ENCODE assay signal across 17 cellular contexts in the genomic region with DNA sequence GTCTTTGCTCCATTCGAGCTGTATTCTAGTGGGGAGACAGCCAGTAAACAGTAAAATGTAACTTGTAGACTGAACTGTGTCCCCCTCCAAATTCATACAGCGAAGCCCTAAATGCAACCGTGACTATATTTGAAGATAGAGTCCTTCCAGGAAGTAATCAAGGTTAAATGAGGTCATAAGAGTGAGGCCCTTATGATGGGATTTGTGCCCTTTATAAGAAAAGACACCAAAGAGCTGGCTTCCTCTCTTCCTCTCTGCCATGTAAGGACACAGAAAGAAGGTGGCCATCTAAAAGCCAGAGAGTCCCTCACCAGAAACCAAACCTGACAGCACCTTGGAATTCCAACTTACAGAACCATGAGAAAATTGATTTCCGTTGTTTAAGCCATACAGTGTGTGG. TPM values are rescaled to one million over a fixed set of nuclear protein-coding genes. Genes with fewer than 3 reads are reported as not detected.
DNase-seq lines count a peak whose midpoint lies in the region; ATAC-seq and TF ChIP-seq lines count a peak whose summit lies in the region.
"Had no signal": no experiment of that assay in that cellular context is flagged by ENCODE, and none has a peak within 500 bp of the region (broad histone marks: within the 10 kb centered on the region; RNA-seq: fewer than 3 reads in every experiment).

No MANE protein-coding gene starts in this region.

- H2AK5ac ChIP-seq in neuronal stem cell (ENCODE audit: low read depth, low read length) = no peak overlapping the region
- no peak overlapping the region for H2AK5ac ChIP-seq in mesendoderm (ENCODE audit: low read length)

- no peaks in the 10 kb centered on the region for H3K27me3 Mint-ChIP-seq in WTC11 (ENCODE audit: low read depth)
- H3K27me3 Mint-ChIP-seq in activated naive CD4-positive, alpha-beta T cell treated with anti-CD3 and anti-CD28 coated beads for 36 hours (ENCODE audit: low read depth) = no peaks in the 10 kb centered on the region
- H3K27me3 Mint-ChIP-seq: CD4-positive, alpha-beta memory T cell had no signal

- H3K23ac ChIP-seq in neuronal stem cell (ENCODE audit: low read depth, low read length, poor library complexity) (no peak overlapping the region), mesendoderm (ENCODE audit: low read length) (no peak overlapping the region)

- no peaks in the 10 kb centered on the region for H3K9me3 ChIP-seq in neuronal stem cell (replicated peaks in 1 of 2; ENCODE audit: control insufficient read depth in 2 of 2, insufficient read depth in 1 of 2, low read depth in 1 of 2, low read length in 2 of 2)
- H3K9me3 ChIP-seq: A549, BE2C had no signal

- no peak overlapping the region for H3K4me2 ChIP-seq in neuronal stem cell (ENCODE audit: insufficient read depth, low read length, poor library complexity, severe bottlenecking)
- no peak overlapping the region for H3K4me2 ChIP-seq in mesendoderm (ENCODE audit: low read length)
- H3K4me2 ChIP-seq: A549 had no signal

- H3K27me3 ChIP-seq in layer of hippocampus (ENCODE audit: control insufficient read depth, insufficient read depth, low read length) (no peaks in the 10 kb centered on the region), neuronal stem cell (ENCODE audit: control insufficient read depth in 3 of 3, insufficient read depth in 3 of 3, low read depth in 1 of 3, low read length in 3 of 3) (no peaks in the 10 kb centered on the region), mesendoderm (ENCODE audit: insufficient read depth, low read length, poor library complexity) (no peaks in the 10 kb centered on the region)
- H3K27me3 ChIP-seq: BE2C had no signal

- H4K91ac ChIP-seq in neuronal stem cell (ENCODE audit: low read depth, low read length, poor library complexity) = no peak overlapping the region

- ATAC-seq in WTC11 = no peak
- ATAC-seq: A549, GM12878, HCT116 had no signal

- DNase-seq in WTC11 (ENCODE audit: low spot score) = no peak
- no peak for DNase-seq in neuronal stem cell (ENCODE audit: low spot score)
- no peak for DNase-seq in NCI-H526 treated with DMSO at 0.1 percent for 48 hours (lab: John Stamatoyannopoulos, UW)
- no peak for DNase-seq in NCI-H1417 (lab: John Stamatoyannopoulos, UW)
- no peak for DNase-seq in mesendoderm
- no peak for DNase-seq in activated naive CD4-positive, alpha-beta T cell treated with anti-CD3 and anti-CD28 coated beads for 36 hours
- DNase-seq: BE2C; CD4-positive, alpha-beta memory T cell; DMS79; GM23248 had no signal

- H3K27ac ChIP-seq in angular gyrus (ENCODE audit: low read depth, low read length) (peak overlapping the region; percentile 42), layer of hippocampus (ENCODE audit: low read depth, low read length) (peak overlapping the region; percentile 67), neuronal stem cell (replicated peaks; ENCODE audit: low read length) (peak overlapping the region; percentile 37), mesendoderm (ENCODE audit: low read depth, low read length) (no peak overlapping the region)
- H3K27ac ChIP-seq: A549, C4-2B, GM23248 had no signal

- H3K36me3 Mint-ChIP-seq in WTC11 = no peaks in the 10 kb centered on the region
- peaks cover 5% of the 10 kb centered on the region for H3K36me3 Mint-ChIP-seq in activated naive CD4-positive, alpha-beta T cell treated with anti-CD3 and anti-CD28 coated beads for 36 hours (ENCODE audit: low read depth)

- H3K4ac ChIP-seq in neuronal stem cell (ENCODE audit: low read length) = no peak overlapping the region
- H3K4ac ChIP-seq in mesendoderm (ENCODE audit: low read depth, low read length) = no peak overlapping the region

- CTCF ChIA-PET in WTC11 (lab: Charles Lee) = no interaction called here
- CTCF ChIA-PET in activated naive CD4-positive, alpha-beta T cell treated with anti-CD3 and anti-CD28 coated beads for 36 hours (lab: Charles Lee) = no interaction called here

- H2BK12ac ChIP-seq in neuronal stem cell (ENCODE audit: low read length) = no peak overlapping the region

- H3K79me1 ChIP-seq in neuronal stem cell (ENCODE audit: low read depth, low read length) (no peaks in the 10 kb centered on the region), mesendoderm (ENCODE audit: low read length) (no peaks in the 10 kb centered on the region)

- H4K5ac ChIP-seq in mesendoderm (ENCODE audit: low read length) = no peak overlapping the region

- no peak overlapping the region for H2BK120ac ChIP-seq in neuronal stem cell (ENCODE audit: low read depth, low read length)
- no peak overlapping the region for H2BK120ac ChIP-seq in mesendoderm (ENCODE audit: low read depth, low read length)

- H3K36me3 ChIP-seq in neuronal stem cell (replicated peaks in 1 of 2; ENCODE audit: control insufficient read depth in 2 of 2, insufficient read depth in 2 of 2, low read length in 2 of 2) (no peaks in the 10 kb centered on the region), mesendoderm (ENCODE audit: control insufficient read depth, insufficient read depth, low read length) (no peaks in the 10 kb centered on the region)
- H3K36me3 ChIP-seq: BE2C had no signal

- WGBS in neuronal stem cell (ENCODE audit: extremely low coverage in 2 of 2, insufficient read length in 2 of 2, insufficient replicate concordance in 1 of 2), 2 donors = no CpG with 5 or more reads among the region's 4 CpGs
- WGBS in mesendoderm (ENCODE audit: extremely low coverage, insufficient coverage, low lambda C conversion rate) = no CpG with 5 or more reads among the region's 4 CpGs

- no peak overlapping the region for H2AFZ ChIP-seq in neuronal stem cell (ENCODE audit: low read length)
- H2AFZ ChIP-seq: GM23248 had no signal

- no peak overlapping the region for H3K4me3 Mint-ChIP-seq in WTC11
- no peak overlapping the region for H3K4me3 Mint-ChIP-seq in activated naive CD4-positive, alpha-beta T cell treated with anti-CD3 and anti-CD28 coated beads for 36 hours
- H3K4me3 Mint-ChIP-seq: CD4-positive, alpha-beta memory T cell had no signal

- no peaks in the 10 kb centered on the region for H3K9me3 Mint-ChIP-seq in WTC11
- peaks cover 4% of the 10 kb centered on the region for H3K9me3 Mint-ChIP-seq in activated naive CD4-positive, alpha-beta T cell treated with anti-CD3 and anti-CD28 coated beads for 36 hours

- POLR2A ChIA-PET in WTC11 (lab: Charles Lee) = no interaction called here

- H4K8ac ChIP-seq in neuronal stem cell (ENCODE audit: low read depth, low read length) (no peak overlapping the region), mesendoderm (ENCODE audit: low read depth, low read length) (no peak overlapping the region)

- H3K4me3 ChIP-seq in neuronal stem cell (ENCODE audit: low read length in 2 of 2) (no peak overlapping the region), mesendoderm (ENCODE audit: low read length) (no peak overlapping the region)
- H3K4me3 ChIP-seq: A549, GM12878, GM23248 had no signal

- no peaks in the 10 kb centered on the region for H3K79me2 ChIP-seq in mesendoderm (ENCODE audit: control insufficient read depth, insufficient read depth, low read length)

- no peak overlapping the region for H3K14ac ChIP-seq in neuronal stem cell (ENCODE audit: low read length)

- H3K4me1 ChIP-seq in neuronal stem cell (ENCODE audit: control insufficient read depth in 2 of 2, insufficient read depth in 1 of 2, low read depth in 1 of 2, low read length in 2 of 2) (peaks cover 9 to 12% of the 10 kb centered on the region in 2 donors), mesendoderm (ENCODE audit: control insufficient read depth, low read depth, low read length) (no peaks in the 10 kb centered on the region)
- H3K4me1 ChIP-seq: A549, BE2C had no signal

- intact Hi-C loops in activated naive CD4-positive, alpha-beta T cell treated with anti-CD3 and anti-CD28 coated beads for 36 hours (cut with micrococcal nuclease) = no loop called here

- H2BK5ac ChIP-seq in neuronal stem cell (ENCODE audit: low read length) = no peak overlapping the region
- H2BK5ac ChIP-seq in mesendoderm (ENCODE audit: low read length) = no peak overlapping the region

- H3K4me1 Mint-ChIP-seq in WTC11 = peaks cover 42% of the 10 kb centered on the region
- no peaks in the 10 kb centered on the region for H3K4me1 Mint-ChIP-seq in activated naive CD4-positive, alpha-beta T cell treated with anti-CD3 and anti-CD28 coated beads for 36 hours (ENCODE audit: low read depth)
- H3K4me1 Mint-ChIP-seq: CD4-positive, alpha-beta memory T cell had no signal

- H3K18ac ChIP-seq in neuronal stem cell (ENCODE audit: low read length) = no peak overlapping the region
- H3K18ac ChIP-seq in mesendoderm (ENCODE audit: low read length) = no peak overlapping the region

- no peak overlapping the region for H3K9ac ChIP-seq in neuronal stem cell (ENCODE audit: low read depth, low read length, poor library complexity)
- H3K9ac ChIP-seq in mesendoderm (ENCODE audit: low read length) = no peak overlapping the region
- H3K9ac ChIP-seq: GM23248 had no signal

- no peak overlapping the region for H3K56ac ChIP-seq in mesendoderm (ENCODE audit: low read length)

- peak overlapping the region; percentile 69 for H3K27ac Mint-ChIP-seq in WTC11
- no peak overlapping the region for H3K27ac Mint-ChIP-seq in activated naive CD4-positive, alpha-beta T cell treated with anti-CD3 and anti-CD28 coated beads for 36 hours
- H3K27ac Mint-ChIP-seq: CD4-positive, alpha-beta memory T cell had no signal

- H2BK15ac ChIP-seq in neuronal stem cell (ENCODE audit: low read length) = no peak overlapping the region
- no peak overlapping the region for H2BK15ac ChIP-seq in mesendoderm (replicated peaks; ENCODE audit: low read depth)

- no peak for TF ChIP-seq CTCF in WTC11 (IDR thresholded peaks at IDR 0.05)

TF ChIP-seq in WTC11, 78 proteins besides CTCF, POLR2A, EP300 and RAD21 (continues in another document):
- TF ChIP-seq ZNF263 (CRISPR knock-in tag; IDR thresholded peaks at IDR 0.05; ENCODE audit: low read depth) = no peak

RNA-seq across cellular contexts. Expression of gene GPR75, which starts 31.4 kb away (rescaled TPM):
- total RNA-seq in WTC11 (2021) = 2.2 to 3.1 TPM (median 2.8 TPM) in 3 replicates
- polyA plus RNA-seq in neuronal stem cell (2013, experiment 1 of 2) = 1.2 TPM
- polyA plus RNA-seq in neuronal stem cell (2013, experiment 2 of 2) = 1.2 TPM
- polyA plus RNA-seq in mesendoderm (2013, experiment 1 of 2) = 4.9 TPM
- 4.4 TPM for polyA plus RNA-seq in mesendoderm (2013, experiment 2 of 2)
- under 1 TPM; 0.10 to 0.35 TPM for total RNA-seq in activated naive CD4-positive, alpha-beta T cell treated with anti-CD3 and anti-CD28 coated beads for 36 hours
- total RNA-seq: G401 had no signal
- polyA plus RNA-seq: CD4-positive, alpha-beta memory T cell had no signal

RNA-seq across cellular contexts. Expression of gene ERLEC1, which starts 41.5 kb away (rescaled TPM):
- total RNA-seq in WTC11 (2021) = 25.9 to 27.8 TPM (median 26.5 TPM) in 3 replicates
- 33.7 TPM for polyA plus RNA-seq in neuronal stem cell (2013, experiment 1 of 2)
- 35.2 TPM for polyA plus RNA-seq in neuronal stem cell (2013, experiment 2 of 2)
- 25.1 TPM for polyA plus RNA-seq in mesendoderm (2013, experiment 1 of 2)
- 25.3 TPM for polyA plus RNA-seq in mesendoderm (2013, experiment 2 of 2)
- 10 to 100 TPM; 16.7 to 18.5 TPM for total RNA-seq in activated naive CD4-positive, alpha-beta T cell treated with anti-CD3 and anti-CD28 coated beads for 36 hours

RNA-seq across cellular contexts. Expression of gene ASB3, which starts 41.6 kb away (rescaled TPM):
- 26.9 to 30.2 TPM (median 30.0 TPM) in 3 replicates for total RNA-seq in WTC11 (2021)
- 25.7 TPM for polyA plus RNA-seq in neuronal stem cell (2013, experiment 1 of 2)
- 27.5 TPM for polyA plus RNA-seq in neuronal stem cell (2013, experiment 2 of 2)
- polyA plus RNA-seq in mesendoderm (2013, experiment 1 of 2) = 20.5 TPM
- 19.6 TPM for polyA plus RNA-seq in mesendoderm (2013, experiment 2 of 2)
- total RNA-seq in activated naive CD4-positive, alpha-beta T cell treated with anti-CD3 and anti-CD28 coated beads for 36 hours = 10 to 100 TPM; 17.2 to 19.1 TPM
